Comparison of ENCODE assay signal across 27 cellular contexts in the genomic region with DNA sequence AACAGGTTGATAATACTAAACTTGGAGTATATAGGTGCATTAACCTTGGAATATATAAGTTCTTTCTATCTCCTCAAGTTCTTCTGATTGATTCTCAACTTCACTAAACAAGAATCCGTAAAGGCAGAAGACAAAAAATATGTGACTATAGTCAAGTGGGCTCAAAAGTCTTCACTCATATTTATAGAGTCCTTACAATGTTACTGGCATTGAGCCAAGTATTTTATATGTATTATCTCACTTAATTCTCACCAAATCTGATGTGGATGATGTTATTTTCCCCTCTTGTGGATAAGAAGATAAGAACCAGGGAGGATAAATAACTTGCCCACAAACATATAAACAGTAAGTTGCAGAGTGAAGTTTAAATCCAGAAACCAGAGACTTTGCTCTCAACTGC.
"Had no signal": no experiment of that assay in that cellular context is flagged by ENCODE, and none has a peak within 500 bp of the region (broad histone marks: within the 10 kb centered on the region; RNA-seq: fewer than 3 reads in every experiment).

No MANE protein-coding gene starts in this region.

- H3K27me3 ChIP-seq: stomach, suprapubic skin, testis, thyroid gland, tibial artery, tibial nerve, transverse colon, upper lobe of left lung, upper lobe of right lung, uterus, vagina had no signal

- H3K36me3 ChIP-seq: stomach, suprapubic skin, thoracic aorta, thyroid gland, tibial artery, tibial nerve, transverse colon, upper lobe of left lung, upper lobe of right lung, uterus, vagina had no signal

- H3K9me3 ChIP-seq: stomach, suprapubic skin, testis, thoracic aorta, thyroid gland, tibial artery, tibial nerve, transverse colon, upper lobe of left lung, upper lobe of right lung, uterus, vagina had no signal

- ATAC-seq: stimulated activated effector memory CD8-positive, alpha-beta T cell treated with anti-CD3 and anti-CD28 coated beads, Interleukin-12 subunit alpha, Interleukin-12 subunit beta, amount 100 ng/mL, for 72 hours; stimulated activated memory B cell treated with anti-CD40 and anti-IgM and Interleukin-4, amounts not matched to agents 10 μg/mL and 1 μg/mL and 100 μg/mL, for 72 hours; stimulated activated naive B cell treated with anti-CD40 and anti-IgM and Interleukin-4, amounts not matched to agents 10 μg/mL and 1 μg/mL and 100 μg/mL, for 72 hours; stimulated activated naive CD8-positive, alpha-beta T cell treated with anti-CD3 and anti-CD28 coated beads, Interleukin-15, amount 100 ng/mL, for 72 hours; stimulated activated naive CD8-positive, alpha-beta T cell treated with anti-CD3 and anti-CD28 coated beads, Interleukin-15, Interleukin-2, amounts not matched to agents 100 U/mL and 50 U/mL, for 24 hours; upper lobe of right lung had no signal

- FAIRE-seq: urothelium cell line had no signal

- H3K4me1 ChIP-seq: stomach, suprapubic skin, testis, thyroid gland, tibial artery, tibial nerve, transverse colon, upper lobe of left lung, upper lobe of right lung, uterus, vagina had no signal

- DNase-seq: stimulated activated CD4-positive, alpha-beta T cell treated with anti-CD3 and anti-CD28 coated beads, Interleukin-2, amount 100 ng/mL, for 48 hours; stimulated activated CD4-positive, alpha-beta T cell treated with anti-CD3 and anti-CD28 coated beads, Interleukin-4, amount 100 ng/mL, for 1 hour; stimulated activated CD4-positive, alpha-beta T cell treated with anti-CD3 and anti-CD28 coated beads, Interleukin-4, amount 100 ng/mL, for 24 hours; stimulated activated CD4-positive, alpha-beta T cell treated with anti-CD3 and anti-CD28 coated beads, Interleukin-4, amount 100 ng/mL, for 4 hours; stimulated activated CD8-positive, alpha-beta memory T cell treated with anti-CD3 and anti-CD28 coated beads, Interleukin-4, amount 100 ng/mL, for 48 hours; stimulated activated naive B cell treated with anti-CD40 and anti-IgM and Interleukin-4, amounts not matched to agents 10 μg/mL and 1 μg/mL and 100 μg/mL, for 72 hours; stimulated activated naive CD4-positive, alpha-beta T cell; stimulated activated naive CD4-positive, alpha-beta T cell treated with Interleukin-2 at 50 U/mL for 16 hours; stimulated activated naive CD8-positive, alpha-beta T cell treated with anti-CD3 and anti-CD28 coated beads, Interleukin-15, amount 100 ng/mL, for 72 hours; stimulated activated naive CD8-positive, alpha-beta T cell treated with anti-CD3 and anti-CD28 coated beads, Interleukin-15, Interleukin-2, amounts not matched to agents 100 U/mL and 50 U/mL, for 24 hours; stomach; substantia nigra; testis; thyroid gland; tibial artery; transverse colon; trophoblast cell; upper lobe of left lung; upper lobe of right lung; uterus had no signal

- H3K27ac ChIP-seq: stomach, suprapubic skin, testis, thoracic aorta, thyroid gland, tibial artery, tibial nerve, transverse colon, upper lobe of left lung, upper lobe of right lung, uterus, vagina had no signal

- H3K4me3 ChIP-seq: stomach, suprapubic skin, testis, thoracic aorta, thyroid gland, tibial artery, tibial nerve, transverse colon, upper lobe of left lung, upper lobe of right lung, uterus, vagina had no signal
